In the genomic region with DNA sequence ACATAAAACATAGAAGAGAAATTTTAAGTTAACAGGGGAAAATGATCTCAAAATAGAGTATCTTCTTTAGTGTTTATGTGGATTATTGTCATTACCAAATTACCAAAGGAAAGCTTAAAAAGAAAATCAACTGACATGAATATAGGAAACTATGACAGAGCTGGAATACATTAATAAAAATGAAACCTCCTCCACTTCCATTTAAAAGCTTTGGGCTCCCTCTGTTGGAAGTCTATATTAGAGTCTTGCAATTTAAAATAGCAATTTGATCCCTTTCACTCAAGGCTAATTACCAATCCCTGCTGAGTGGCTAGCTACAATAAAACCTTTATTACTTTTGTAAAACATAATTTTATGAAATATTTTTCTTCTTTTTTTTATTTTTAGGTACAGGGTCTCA, we compare ENCODE assay signal across 8 cellular contexts.
A peak's percentile ranks its signal among the peaks of the same experiment; 100 is the strongest.
DNase-seq lines count a peak whose midpoint lies in the region; FAIRE-seq and TF ChIP-seq lines count a peak whose summit lies in the region.

No MANE protein-coding gene starts in this region.

- DNase-seq in Caki2 (ENCODE audit: low read depth) (peak; percentile 18), HTR-8/SVneo (ENCODE audit: insufficient read length, low spot score) (peak; percentile 23), OCI-M1 (lab: John Stamatoyannopoulos, UW) (peak; percentile 86), epithelial cell of esophagus (ENCODE audit: low read depth) (peak; percentile 52), osteoblast (ENCODE audit: insufficient read length, low spot score, missing footprints) (no peak), UCSD-AML1 (lab: John Stamatoyannopoulos, UW; ENCODE audit: unreplicated experiment) (no peak)
- DNase-seq in effector CD8-positive, alpha-beta T cell (lab: John Stamatoyannopoulos, UW): no peak
- DNase-seq in activated CD4-positive, alpha-beta T cell treated with anti-CD3 and anti-CD28 coated beads, Interleukin-2, amount 50 U/mL, for 1 hour: no peak

- H3K4me1 ChIP-seq in osteoblast (ENCODE audit: insufficient read depth, low read length): no peaks in the 10 kb centered on the region

- H3K4me2 ChIP-seq in osteoblast (ENCODE audit: insufficient read depth, low read length): no peak overlapping the region

- peaks cover 2% of the 10 kb centered on the region for H4K20me1 ChIP-seq in osteoblast (ENCODE audit: insufficient read depth, low read length)

- no peak for FAIRE-seq in HTR-8/SVneo (lab: Jason Lieb, UNC)

- peak; percentile 40 for TF ChIP-seq CTCF in epithelial cell of esophagus (IDR thresholded peaks at IDR 0.05; ENCODE audit: insufficient read depth, low read depth, low read length, missing control alignments)
- peak; percentile 61 for TF ChIP-seq CTCF in osteoblast (IDR thresholded peaks at IDR 0.05; ENCODE audit: extremely low read depth, low read depth, low read length)

- in situ Hi-C loops in Caki2 (cut with HindIII; ENCODE audit: low pct_unique_long_range_greater_than_20kb, low sequenced_read_pairs): no loop called here

- no peaks in the 10 kb centered on the region for H3K36me3 ChIP-seq in osteoblast (ENCODE audit: insufficient read depth, low read length)

- H3K27ac ChIP-seq in osteoblast (ENCODE audit: low read depth, low read length): no peak overlapping the region

- no peaks in the 10 kb centered on the region for H3K27me3 ChIP-seq in osteoblast (ENCODE audit: insufficient read depth, low read length)

- no peaks in the 10 kb centered on the region for H3K9me3 ChIP-seq in osteoblast (ENCODE audit: low read depth, low read length)

- H3K4me3 ChIP-seq in epithelial cell of esophagus (ENCODE audit: low read length) (no peak overlapping the region), osteoblast (ENCODE audit: insufficient read depth, low read length) (no peak overlapping the region)

- H3K79me2 ChIP-seq in osteoblast (ENCODE audit: insufficient read depth, low read length): no peaks in the 10 kb centered on the region

- H2AFZ ChIP-seq in osteoblast (ENCODE audit: low read length): no peak overlapping the region

Comparison
In these comparisons a context has a peak if more than half of its experiments do, and no peak if none do; other contexts are left out.
1. DNase-seq: peak in Caki2 (single experiment), HTR-8/SVneo (single experiment), OCI-M1 (single experiment) and epithelial cell of esophagus (single experiment); none in osteoblast (single experiment), UCSD-AML1 (single experiment), effector CD8-positive, alpha-beta T cell (single experiment) and activated CD4-positive, alpha-beta T cell treated with anti-CD3 and anti-CD28 coated beads, Interleukin-2, amount 50 U/mL, for 1 hour (single experiment).